Comparison of ENCODE assay signal across 8 cellular contexts in the genomic region with DNA sequence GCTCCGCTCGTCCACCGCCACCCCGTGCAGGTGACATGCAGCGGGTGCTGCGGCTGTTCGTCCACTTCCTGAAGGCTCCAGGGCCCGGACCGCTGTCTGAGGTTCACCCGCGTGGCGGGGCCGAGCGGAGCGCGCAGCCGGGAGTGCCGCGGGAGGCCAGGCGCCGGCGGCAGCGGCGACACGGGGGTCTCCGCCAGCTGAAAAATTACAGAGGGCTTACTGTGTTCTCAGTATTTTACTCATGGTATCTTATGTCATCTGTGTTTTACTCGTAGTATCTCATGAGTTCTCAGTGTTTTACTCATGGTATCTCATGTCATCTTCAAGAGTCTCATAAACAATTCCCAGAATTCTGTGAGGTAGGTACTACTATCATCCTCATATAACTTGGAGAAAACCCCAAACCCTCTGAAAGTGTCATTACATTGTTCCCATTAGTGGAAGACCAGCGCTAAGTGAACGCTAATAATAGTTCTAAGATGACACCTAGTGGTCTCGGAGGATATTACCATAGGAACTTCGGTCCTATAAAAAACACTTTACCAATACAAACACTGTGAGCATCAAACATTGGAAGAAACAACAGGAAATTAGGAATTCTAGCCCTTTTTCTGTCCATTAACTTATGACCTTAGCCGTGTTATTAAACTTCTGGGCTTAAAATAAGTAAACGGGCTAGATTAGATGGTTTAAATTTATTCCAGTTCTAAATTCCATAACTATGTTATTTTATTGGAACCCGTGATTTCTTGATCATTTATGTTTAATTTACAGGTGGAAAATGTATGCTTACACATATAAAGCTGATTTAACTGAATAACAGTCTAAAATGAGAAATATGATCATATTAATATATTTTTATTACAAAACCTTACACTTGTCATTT. TPM values are rescaled to one million over a fixed set of nuclear protein-coding genes. Genes with fewer than 3 reads are reported as not detected.
DNase-seq lines count a peak whose midpoint lies in the region; ATAC-seq, FAIRE-seq and TF ChIP-seq lines count a peak whose summit lies in the region.

No MANE protein-coding gene starts in this region.

- FAIRE-seq in endothelial cell of umbilical vein (lab: Jason Lieb, UNC) = peak; percentile 68

- intact Hi-C loops in endothelial cell of umbilical vein (cut with micrococcal nuclease) = loop anchor here (1.0 to 5.0 kb wide), 7 partner anchors 32 to 862 kb away; a partner anchor contains a TSS

- peak overlapping the region; percentile 88 for H2AFZ ChIP-seq in endothelial cell of umbilical vein (ENCODE audit: low read depth, low read length)

- H3K4me3 Mint-ChIP-seq in activated CD4-positive, alpha-beta T cell treated with anti-CD3 and anti-CD28 coated beads, Interleukin-2, amount 10 ng/mL, durations not matched to agents 7 days and 5 days = peak overlapping the region; percentile 63

- no peaks in the 10 kb centered on the region for H3K79me2 ChIP-seq in endothelial cell of umbilical vein (ENCODE audit: control insufficient read depth, insufficient read depth, low read length)

- H3K4me2 ChIP-seq in endothelial cell of umbilical vein (ENCODE audit: insufficient read depth, low read length) = peak overlapping the region; percentile 76

- H3K9me3 ChIP-seq in endothelial cell of umbilical vein (replicated peaks; ENCODE audit: control insufficient read depth, insufficient read depth, low read length) = no peaks in the 10 kb centered on the region
- H3K9me3 ChIP-seq in thoracic aorta = no peaks in the 10 kb centered on the region

- dilution Hi-C loops in endothelial cell of umbilical vein (cut with MboI; ENCODE audit: extremely low pct_ligation_motif_present, low sequenced_read_pairs) = no loop called here

- H4K20me1 ChIP-seq in endothelial cell of umbilical vein (replicated peaks; ENCODE audit: control insufficient read depth, extremely low read depth, insufficient read depth, low read length) = no peaks in the 10 kb centered on the region

- peaks cover 8% of the 10 kb centered on the region for H3K27me3 Mint-ChIP-seq in activated CD4-positive, alpha-beta T cell treated with anti-CD3 and anti-CD28 coated beads, Interleukin-2, amount 10 ng/mL, durations not matched to agents 7 days and 5 days

- DNase-seq in CD1c-positive myeloid dendritic cell (ENCODE audit: extremely low spot score) (peak; percentile 81), NCI-H2227 treated with DMSO at 0.1 percent for 48 hours (lab: John Stamatoyannopoulos, UW) (peak; percentile 71), endothelial cell of umbilical vein (ENCODE audit: low read depth, low spot score) (peak; percentile 82), mucosa of gallbladder (ENCODE audit: low spot score) (peak; percentile 34), thoracic aorta (ENCODE audit: low spot score) (no peak)
- peak; percentile 42 for DNase-seq in activated CD4-positive, alpha-beta T cell treated with anti-CD3 and anti-CD28 coated beads, Interleukin-2, amount 10 ng/mL, durations not matched to agents 7 days and 5 days

- H3K27ac ChIP-seq in endothelial cell of umbilical vein (ENCODE audit: insufficient read depth, low read depth, low read length) (no peak overlapping the region), thoracic aorta (no peak overlapping the region)

- CTCF ChIA-PET in activated CD4-positive, alpha-beta T cell treated with anti-CD3 and anti-CD28 coated beads, Interleukin-2, amount 10 ng/mL, durations not matched to agents 7 days and 5 days (lab: Charles Lee) = no interaction called here
- CTCF ChIA-PET in endothelial cell of umbilical vein (lab: Charles Lee) = interaction anchor here (0.6 to 4.6 kb wide), 17 partner anchors 9 to 548 kb away, joined by 3 to 36 read pairs (median 3); no protein-coding TSS in a partner anchor

- H3K36me3 ChIP-seq in endothelial cell of umbilical vein (ENCODE audit: control insufficient read depth in 2 of 2, extremely low read depth in 1 of 2, insufficient read depth in 2 of 2, low read length in 2 of 2) (no peaks in the 10 kb centered on the region), thoracic aorta (no peaks in the 10 kb centered on the region)

- H3K9me3 Mint-ChIP-seq in activated CD4-positive, alpha-beta T cell treated with anti-CD3 and anti-CD28 coated beads, Interleukin-2, amount 10 ng/mL, durations not matched to agents 7 days and 5 days = no peaks in the 10 kb centered on the region

- peak; percentile 75 for ATAC-seq in GM18907 (IDR thresholded peaks at IDR 0.05; ENCODE audit: unreplicated experiment)
- peak; percentile 75 for ATAC-seq in HG03280 (IDR thresholded peaks at IDR 0.05; ENCODE audit: unreplicated experiment)
- peak; percentile 55 for ATAC-seq in thoracic aorta (ENCODE audit: insufficient number of reproducible peaks, low FRiP score, low read depth)

- BruUV-seq in endothelial cell of umbilical vein (replicated peaks; lab: Mats Ljungman, UMichigan) = no TSS peak

- H3K9me1 ChIP-seq in endothelial cell of umbilical vein (replicated peaks; ENCODE audit: control insufficient read depth, extremely low read depth, insufficient read depth, low read length) = no peaks in the 10 kb centered on the region

- H3K36me3 Mint-ChIP-seq in activated CD4-positive, alpha-beta T cell treated with anti-CD3 and anti-CD28 coated beads, Interleukin-2, amount 10 ng/mL, durations not matched to agents 7 days and 5 days (ENCODE audit: low read depth) = no peaks in the 10 kb centered on the region

- H3K27me3 ChIP-seq in endothelial cell of umbilical vein (ENCODE audit: control insufficient read depth in 2 of 2, insufficient read depth in 2 of 2, low read length in 2 of 2) (no peaks in the 10 kb centered on the region), thoracic aorta (replicated peaks; ENCODE audit: insufficient read depth) (no peaks in the 10 kb centered on the region)

- TF ChIP-seq POLR2A in endothelial cell of umbilical vein (IDR thresholded peaks at IDR 0.05; ENCODE audit: low read depth, low read length) = no peak

- H3K4me3 ChIP-seq in endothelial cell of umbilical vein (replicated peaks in 1 of 3; ENCODE audit: insufficient read depth in 1 of 3, low read depth in 1 of 3, low read length in 3 of 3) = peak overlapping the region; percentile 9 to 43 (median 25)
- H3K4me3 ChIP-seq in thoracic aorta = peak overlapping the region; percentile 66

- POLR2A ChIA-PET in activated CD4-positive, alpha-beta T cell treated with anti-CD3 and anti-CD28 coated beads, Interleukin-2, amount 10 ng/mL, durations not matched to agents 7 days and 5 days (lab: Charles Lee) = no interaction called here
- POLR2A ChIA-PET in endothelial cell of umbilical vein (lab: Charles Lee) = no interaction called here

- peaks cover 7% of the 10 kb centered on the region for H3K4me1 ChIP-seq in endothelial cell of umbilical vein (ENCODE audit: control insufficient read depth, extremely low read depth, insufficient read depth, low read length)
- peaks cover 0 to 6% of the 10 kb centered on the region in 2 donors for H3K4me1 ChIP-seq in thoracic aorta (ENCODE audit: control insufficient read depth in 1 of 2, low read depth in 2 of 2)

- H3K9ac ChIP-seq in endothelial cell of umbilical vein (replicated peaks; ENCODE audit: extremely low read depth, insufficient read depth, low read length) = no peak overlapping the region

- H3K27ac Mint-ChIP-seq in activated CD4-positive, alpha-beta T cell treated with anti-CD3 and anti-CD28 coated beads, Interleukin-2, amount 10 ng/mL, durations not matched to agents 7 days and 5 days = no peak overlapping the region

- TF ChIP-seq CTCF in endothelial cell of umbilical vein (IDR thresholded peaks at IDR 0.05; ENCODE audit: extremely low read depth in 1 of 2, insufficient read depth in 1 of 2, low read depth in 1 of 2, low read length in 2 of 2) (peak; percentile 41 to 48), thoracic aorta (IDR thresholded peaks at IDR 0.05) (peak; percentile 80)

- peaks cover 4% of the 10 kb centered on the region for H3K4me1 Mint-ChIP-seq in activated CD4-positive, alpha-beta T cell treated with anti-CD3 and anti-CD28 coated beads, Interleukin-2, amount 10 ng/mL, durations not matched to agents 7 days and 5 days

TF ChIP-seq in endothelial cell of umbilical vein, 7 proteins besides CTCF, POLR2A, EP300 and RAD21:
- TF ChIP-seq GATA2 (IDR thresholded peaks at IDR 0.05; ENCODE audit: insufficient read depth, insufficient read length, low read depth, low read length) = no peak
- TF ChIP-seq EZH2 (IDR thresholded peaks at IDR 0.05; ENCODE audit: borderline replicate concordance, low read depth, low read length, severe bottlenecking) = no peak
- TF ChIP-seq FOS (IDR thresholded peaks at IDR 0.05; ENCODE audit: borderline replicate concordance, insufficient read depth, low read length) = no peak
- TF ChIP-seq JUN (IDR thresholded peaks at IDR 0.05; ENCODE audit: borderline replicate concordance, insufficient read depth, insufficient read length, low read depth) = no peak
- TF ChIP-seq, protein P1, sequence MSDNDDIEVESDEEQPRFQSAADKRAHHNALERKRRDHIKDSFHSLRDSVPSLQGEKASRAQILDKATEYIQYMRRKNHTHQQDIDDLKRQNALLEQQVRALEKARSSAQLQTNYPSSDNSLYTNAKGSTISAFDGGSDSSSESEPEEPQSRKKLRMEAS (IDR thresholded peaks at IDR 0.05; ENCODE audit: insufficient read depth, insufficient read length) = no peak
- no peak for TF ChIP-seq POLR2AphosphoS5 (IDR thresholded peaks at IDR 0.05; ENCODE audit: insufficient read depth, low read depth, low read length)
- TF ChIP-seq MYC (IDR thresholded peaks at IDR 0.05; ENCODE audit: low read depth, low read length) = no peak

RNA-seq across cellular contexts. Expression of a gene that starts 32.4 kb away (rescaled TPM):
- under 1 TPM; 0.56 to 0.74 TPM for total RNA-seq in activated CD4-positive, alpha-beta T cell treated with anti-CD3 and anti-CD28 coated beads, Interleukin-2, amount 10 ng/mL, durations not matched to agents 7 days and 5 days
- total RNA-seq in endothelial cell of umbilical vein (0.49 and 0.83 TPM in 2 replicates), mucosa of gallbladder (11.1 TPM), thoracic aorta (1 to 10 TPM in 1 of 2 donors, not detected in 1; 1.1 TPM)
- polyA plus RNA-seq in endothelial cell of umbilical vein = 0.18 and 0.51 TPM in 2 replicates
- 0.43 and 0.44 TPM in 2 replicates for polyA plus RNA-seq in endothelial cell of umbilical vein (2011; cell fraction: cytosol; rRNA removed)
- 0.34 and 0.39 TPM in 2 replicates for polyA plus RNA-seq in endothelial cell of umbilical vein (2011; cell fraction: nucleus; rRNA removed)
- polyA plus RNA-seq in endothelial cell of umbilical vein (2012) = 0.10 and 0.33 TPM in 2 replicates
- polyA minus RNA-seq in endothelial cell of umbilical vein = 0.15 and 0.21 TPM in 2 replicates
- polyA minus RNA-seq in endothelial cell of umbilical vein (2011; cell fraction: cytosol; rRNA and poly(A)+ RNA removed) = 1.9 TPM
- 0.34 and 0.72 TPM in 2 replicates for polyA minus RNA-seq in endothelial cell of umbilical vein (2011; cell fraction: nucleus; rRNA and poly(A)+ RNA removed)
